In genomic region chr5:146027746-146028145, GRCh38 we compare ENCODE assay signal across 15 cellular contexts.
A peak's percentile ranks its signal among the peaks of the same experiment; 100 is the strongest.
DNase-seq lines count a peak whose midpoint lies in the region; ATAC-seq, FAIRE-seq and TF ChIP-seq lines count a peak whose summit lies in the region.
"Had no signal": no experiment of that assay in that cellular context is flagged by ENCODE, and none has a peak within 500 bp of the region (broad histone marks: within the 10 kb centered on the region; RNA-seq: fewer than 3 reads in every experiment).

No MANE protein-coding gene starts in this region.

- H3K4me3 Mint-ChIP-seq in stimulated activated effector memory CD8-positive, alpha-beta T cell treated with anti-CD3 and anti-CD28 coated beads, Interleukin-12 subunit alpha, Interleukin-12 subunit beta, amount 100 ng/mL, for 72 hours = no peak overlapping the region
- H3K4me3 Mint-ChIP-seq: natural killer cell; T-helper 1 cell treated with Interleukin-12 subunit alpha and Interleukin-12 subunit beta and Interleukin-4 antibody, amounts not matched to agents 30 μg/mL and 1 μg/mL, for 36 hours had no signal

- POLR2A ChIA-PET in RWPE1 (lab: Yijun Ruan, JAX; ENCODE audit: low non-redundant PET) = interaction anchor here (0.5 kb wide), 1 partner anchor 51 kb away, joined by 9 read pairs; no protein-coding TSS in a partner anchor

- H3K27ac Mint-ChIP-seq in stimulated activated effector memory CD8-positive, alpha-beta T cell treated with anti-CD3 and anti-CD28 coated beads, Interleukin-12 subunit alpha, Interleukin-12 subunit beta, amount 100 ng/mL, for 72 hours = no peak overlapping the region
- H3K27ac Mint-ChIP-seq: natural killer cell; T-helper 1 cell treated with Interleukin-12 subunit alpha and Interleukin-12 subunit beta and Interleukin-4 antibody, amounts not matched to agents 30 μg/mL and 1 μg/mL, for 36 hours had no signal

- no peaks in the 10 kb centered on the region for H3K36me3 ChIP-seq in hepatocyte (replicated peaks; ENCODE audit: insufficient read depth, low read depth)
- peaks cover 0 to 4% of the 10 kb centered on the region in 2 donors for H3K36me3 ChIP-seq in small intestine (ENCODE audit: control insufficient read depth in 2 of 2, insufficient read depth in 2 of 2, low read length in 2 of 2)

- CTCF ChIA-PET in RWPE1 (lab: Yijun Ruan, JAX) = interaction anchor here (0.6 kb wide), 1 partner anchor 273 kb away, joined by 3 read pairs; no protein-coding TSS in a partner anchor

- FAIRE-seq in small intestine (lab: Jason Lieb, UNC) = no peak
- FAIRE-seq: GM12878 had no signal

- H3K9me3 Mint-ChIP-seq in stimulated activated effector memory CD8-positive, alpha-beta T cell treated with anti-CD3 and anti-CD28 coated beads, Interleukin-12 subunit alpha, Interleukin-12 subunit beta, amount 100 ng/mL, for 72 hours = no peaks in the 10 kb centered on the region
- H3K9me3 Mint-ChIP-seq: natural killer cell; T-helper 1 cell treated with Interleukin-12 subunit alpha and Interleukin-12 subunit beta and Interleukin-4 antibody, amounts not matched to agents 30 μg/mL and 1 μg/mL, for 36 hours had no signal

- no peaks in the 10 kb centered on the region for H3K4me1 Mint-ChIP-seq in stimulated activated effector memory CD8-positive, alpha-beta T cell treated with anti-CD3 and anti-CD28 coated beads, Interleukin-12 subunit alpha, Interleukin-12 subunit beta, amount 100 ng/mL, for 72 hours
- H3K4me1 Mint-ChIP-seq: natural killer cell had no signal

- TF ChIP-seq CTCF in RWPE1 (conservative IDR thresholded peaks at IDR 0.05; ENCODE audit: low read depth) = no peak
- TF ChIP-seq CTCF in hepatocyte (IDR thresholded peaks at IDR 0.05; ENCODE audit: poor library complexity) = no peak

- peak; percentile 19 for DNase-seq in DMS153 (lab: John Stamatoyannopoulos, UW)
- DNase-seq in DMS153 treated with DMSO at 0.1 percent for 48 hours (lab: John Stamatoyannopoulos, UW; ENCODE audit: unreplicated experiment) = no peak
- peak; percentile 97 for DNase-seq in RWPE1 (ENCODE audit: low spot score)
- DNase-seq in hepatocyte (ENCODE audit: low spot score) = peak; percentile 77
- peak; percentile 98 for DNase-seq in small intestine
- DNase-seq in stimulated activated effector memory CD8-positive, alpha-beta T cell treated with anti-CD3 and anti-CD28 coated beads, Interleukin-12 subunit alpha, Interleukin-12 subunit beta, amount 100 ng/mL, for 72 hours (ENCODE audit: low spot score in 2 of 2) = no peak
- no peak for DNase-seq in NK-92 treated with Interleukin-12 subunit alpha and Interleukin-12 subunit beta, amount 100 ng/mL, for 24 hours (lab: John Stamatoyannopoulos, UW)
- DNase-seq: activated CD4-positive, alpha-beta T cell treated with anti-CD3 and anti-CD28 coated beads, Interleukin-2, amount 50 U/mL, for 1 hour; activated effector memory CD4-positive, alpha-beta T cell treated with anti-CD3 and anti-CD28 coated beads, Interleukin-2, amount 50 U/mL, for 16 hours; natural killer cell; NCI-H1436 treated with DMSO at 0.1 percent for 48 hours had no signal

- H3K27ac ChIP-seq in RWPE1 = peak overlapping the region; percentile 82
- H3K27ac ChIP-seq in hepatocyte = peak overlapping the region; percentile 88
- peak overlapping the region; percentile 63 to 96 for H3K27ac ChIP-seq in small intestine (ENCODE audit: low read depth in 1 of 2, low read length in 1 of 2)
- H3K27ac ChIP-seq: 22Rv1 had no signal

- ATAC-seq in stimulated activated effector memory CD8-positive, alpha-beta T cell treated with anti-CD3 and anti-CD28 coated beads, Interleukin-12 subunit alpha, Interleukin-12 subunit beta, amount 100 ng/mL, for 72 hours = no peak
- ATAC-seq in GM21526 (IDR thresholded peaks at IDR 0.05; ENCODE audit: low FRiP score, unreplicated experiment) = no peak
- ATAC-seq: GM12878, natural killer cell had no signal

- no peaks in the 10 kb centered on the region for H3K9me3 ChIP-seq in hepatocyte (ENCODE audit: low read depth)
- no peaks in the 10 kb centered on the region for H3K9me3 ChIP-seq in small intestine (ENCODE audit: control insufficient read depth, low read depth)

- no peaks in the 10 kb centered on the region for H3K36me3 Mint-ChIP-seq in stimulated activated effector memory CD8-positive, alpha-beta T cell treated with anti-CD3 and anti-CD28 coated beads, Interleukin-12 subunit alpha, Interleukin-12 subunit beta, amount 100 ng/mL, for 72 hours
- H3K36me3 Mint-ChIP-seq: natural killer cell had no signal

- H3K27me3 ChIP-seq in hepatocyte (no peaks in the 10 kb centered on the region), small intestine (ENCODE audit: control insufficient read depth in 2 of 2, insufficient read depth in 2 of 2, low read length in 2 of 2) (no peaks in the 10 kb centered on the region)

- peaks cover 17% of the 10 kb centered on the region for H3K79me2 ChIP-seq in hepatocyte

- peak overlapping the region; percentile 46 for H3K4me2 ChIP-seq in hepatocyte

- H2AFZ ChIP-seq in hepatocyte = no peak overlapping the region

- H4K20me1 ChIP-seq in hepatocyte (ENCODE audit: insufficient read depth, poor library complexity, severe bottlenecking) = no peaks in the 10 kb centered on the region

- H3K9me2 ChIP-seq in hepatocyte (replicated peaks; ENCODE audit: insufficient read depth) = no peaks in the 10 kb centered on the region

- H3K4me3 ChIP-seq in hepatocyte = no peak overlapping the region
- no peak overlapping the region for H3K4me3 ChIP-seq in small intestine (ENCODE audit: low read depth in 1 of 2, low read length in 2 of 2)
- H3K4me3 ChIP-seq: GM12878 had no signal

- WGBS in hepatocyte (ENCODE audit: low lambda C conversion rate, missing lambda C conversion rate) = 60% methylated on average over 10 of the region's 10 CpGs
- 17 to 61% (median 39%) methylated on average over 10 of the region's 10 CpGs for WGBS in small intestine, 3 donors

- H3K4me1 ChIP-seq in hepatocyte (ENCODE audit: insufficient read depth) = peaks cover 26% of the 10 kb centered on the region
- H3K4me1 ChIP-seq in small intestine (ENCODE audit: control insufficient read depth in 2 of 2, insufficient read depth in 1 of 2, low read depth in 1 of 2, low read length in 1 of 2) = peaks cover 4 to 13% of the 10 kb centered on the region in 2 donors

Comparison
In these comparisons a context has a peak if more than half of its experiments do, and no peak if none do; other contexts are left out.
1. DNase-seq: peak in DMS153 (single experiment), RWPE1 (single experiment), hepatocyte (single experiment) and small intestine (single experiment); none in DMS153 treated with DMSO at 0.1 percent for 48 hours (single experiment), stimulated activated effector memory CD8-positive, alpha-beta T cell treated with anti-CD3 and anti-CD28 coated beads, Interleukin-12 subunit alpha, Interleukin-12 subunit beta, amount 100 ng/mL, for 72 hours (0 of 2) and NK-92 treated with Interleukin-12 subunit alpha and Interleukin-12 subunit beta, amount 100 ng/mL, for 24 hours (single experiment).
2. Peak in every context shown above with its lines, with median percentiles within 50 percentile points of each other: H3K27ac ChIP-seq.